In the genomic region with DNA sequence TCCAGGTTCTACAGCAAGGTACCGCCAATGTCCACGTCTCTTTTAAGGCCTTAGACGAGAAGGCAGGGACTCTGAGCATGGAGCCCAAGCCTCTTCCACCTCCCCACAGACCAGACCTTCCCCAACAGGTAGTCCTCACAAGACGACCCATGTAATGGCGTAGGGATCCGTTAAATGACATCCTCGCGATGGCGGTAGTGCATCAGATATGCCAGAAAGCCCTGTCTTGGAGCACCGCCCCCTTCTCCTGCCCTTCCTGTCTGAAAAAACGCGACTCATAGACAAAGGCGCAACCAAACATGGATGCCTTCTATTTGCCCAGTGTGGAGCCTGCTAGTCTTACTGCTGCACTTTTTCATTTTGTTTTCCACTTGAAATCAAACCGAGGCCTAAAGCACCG, we compare ENCODE assay signal across 10 cellular contexts.
DNase-seq lines count a peak whose midpoint lies in the region; ATAC-seq and TF ChIP-seq lines count a peak whose summit lies in the region.
"Had no signal": no experiment of that assay in that cellular context is flagged by ENCODE, and none has a peak within 500 bp of the region (broad histone marks: within the 10 kb centered on the region; RNA-seq: fewer than 3 reads in every experiment).

No MANE protein-coding gene starts in this region.

- DNase-seq in NCI-H2081 (lab: John Stamatoyannopoulos, UW) (peak; percentile 49 to 71), NCI-H2081 treated with DMSO at 0.1 percent for 48 hours (lab: John Stamatoyannopoulos, UW) (no peak), NCI-H1417 treated with DMSO at 0.1 percent for 48 hours (lab: John Stamatoyannopoulos, UW) (peak; percentile 69), endodermal cell (no peak), NCI-H526 (lab: John Stamatoyannopoulos, UW) (no peak)
- DNase-seq: activated naive CD8-positive, alpha-beta T cell treated with anti-CD3 and anti-CD28 coated beads, Interleukin-2, amount 10 ng/mL, durations not matched to agents 7 days and 5 days had no signal

- H3K27me3 Mint-ChIP-seq in endodermal cell (ENCODE audit: insufficient read depth): no peaks in the 10 kb centered on the region
- H3K27me3 Mint-ChIP-seq: activated naive CD8-positive, alpha-beta T cell treated with anti-CD3 and anti-CD28 coated beads, Interleukin-2, amount 10 ng/mL, durations not matched to agents 7 days and 5 days had no signal

- no peak overlapping the region for H3K9ac ChIP-seq in endodermal cell (ENCODE audit: extremely low read depth, low read length, poor library complexity, severe bottlenecking)
- H3K9ac ChIP-seq in subcutaneous abdominal adipose tissue (ENCODE audit: low read length in 5 of 5): peak overlapping the region in 4 of 5 donors; percentile 11 to 65 (median 39)

- no peak overlapping the region for H3K4me3 Mint-ChIP-seq in endodermal cell
- H3K4me3 Mint-ChIP-seq: activated naive CD8-positive, alpha-beta T cell treated with anti-CD3 and anti-CD28 coated beads, Interleukin-2, amount 10 ng/mL, durations not matched to agents 7 days and 5 days; neural crest cell had no signal

- peaks cover 88% of the 10 kb centered on the region for H3K36me3 Mint-ChIP-seq in endodermal cell (ENCODE audit: low read depth)

- peaks cover 41% of the 10 kb centered on the region for H3K9me3 Mint-ChIP-seq in endodermal cell

- H3K27ac Mint-ChIP-seq in endodermal cell: peak overlapping the region; percentile 88
- H3K27ac Mint-ChIP-seq: activated naive CD8-positive, alpha-beta T cell treated with anti-CD3 and anti-CD28 coated beads, Interleukin-2, amount 10 ng/mL, durations not matched to agents 7 days and 5 days had no signal

- no peaks in the 10 kb centered on the region for H3K4me1 Mint-ChIP-seq in endodermal cell
- H3K4me1 Mint-ChIP-seq: activated naive CD8-positive, alpha-beta T cell treated with anti-CD3 and anti-CD28 coated beads, Interleukin-2, amount 10 ng/mL, durations not matched to agents 7 days and 5 days; neural crest cell had no signal

- no peak for TF ChIP-seq CTCF in endodermal cell (conservative IDR thresholded peaks at IDR 0.05)

- H3K4me1 ChIP-seq in endodermal cell (ENCODE audit: control insufficient read depth, insufficient read depth, low read length) (no peaks in the 10 kb centered on the region), subcutaneous abdominal adipose tissue (ENCODE audit: control insufficient read depth in 5 of 5, insufficient read depth in 5 of 5, low read length in 5 of 5) (peaks cover 0 to 12% (median 9%) of the 10 kb centered on the region in 5 donors)

- H3K27ac ChIP-seq in endodermal cell (ENCODE audit: low read depth, low read length) (no peak overlapping the region), subcutaneous abdominal adipose tissue (ENCODE audit: low read depth, low read length) (peak overlapping the region; percentile 58)

- no peaks in the 10 kb centered on the region for H3K27me3 ChIP-seq in endodermal cell (ENCODE audit: control insufficient read depth, insufficient read depth, low read length, poor library complexity, severe bottlenecking)
- H3K27me3 ChIP-seq in subcutaneous abdominal adipose tissue (ENCODE audit: control insufficient read depth in 5 of 5, insufficient read depth in 4 of 5, low read length in 5 of 5): no peaks in the 10 kb centered on the region

- H3K4me3 ChIP-seq in endodermal cell (ENCODE audit: low read length) (no peak overlapping the region), subcutaneous abdominal adipose tissue (ENCODE audit: low read depth in 1 of 5, low read length in 5 of 5) (peak overlapping the region; percentile 68 to 88 (median 71))

- ATAC-seq in HG02759 (IDR thresholded peaks at IDR 0.05; ENCODE audit: unreplicated experiment) (no peak), GM18519 (IDR thresholded peaks at IDR 0.05; ENCODE audit: low FRiP score, unreplicated experiment) (no peak)

- H3K36me3 ChIP-seq in endodermal cell (ENCODE audit: control insufficient read depth, insufficient read depth, low read length): peaks cover 56% of the 10 kb centered on the region
- no peaks in the 10 kb centered on the region for H3K36me3 ChIP-seq in subcutaneous abdominal adipose tissue (ENCODE audit: control insufficient read depth in 5 of 5, insufficient read depth in 5 of 5, low read length in 5 of 5)

- 97 to 100% methylated on average over 2 to 15 of the region's 15 CpGs for WGBS in endodermal cell (ENCODE audit: insufficient coverage in 1 of 2, insufficient read length in 1 of 2), 2 experiments

- H3K9me3 ChIP-seq in endodermal cell (ENCODE audit: control insufficient read depth, low read length) (peaks cover 46% of the 10 kb centered on the region), subcutaneous abdominal adipose tissue (ENCODE audit: control insufficient read depth in 5 of 5, low read length in 5 of 5) (peaks cover 0 to 10% (median 3%) of the 10 kb centered on the region in 5 donors)

Comparison
In these comparisons a context has a peak if more than half of its experiments do, and no peak if none do; other contexts are left out.
1. DNase-seq: peak in NCI-H2081 (2 of 2) and NCI-H1417 treated with DMSO at 0.1 percent for 48 hours (single experiment); none in NCI-H2081 treated with DMSO at 0.1 percent for 48 hours (single experiment), endodermal cell (single experiment) and NCI-H526 (0 of 2).